ENCODE assay signal across 23 cellular contexts in the genomic region with DNA sequence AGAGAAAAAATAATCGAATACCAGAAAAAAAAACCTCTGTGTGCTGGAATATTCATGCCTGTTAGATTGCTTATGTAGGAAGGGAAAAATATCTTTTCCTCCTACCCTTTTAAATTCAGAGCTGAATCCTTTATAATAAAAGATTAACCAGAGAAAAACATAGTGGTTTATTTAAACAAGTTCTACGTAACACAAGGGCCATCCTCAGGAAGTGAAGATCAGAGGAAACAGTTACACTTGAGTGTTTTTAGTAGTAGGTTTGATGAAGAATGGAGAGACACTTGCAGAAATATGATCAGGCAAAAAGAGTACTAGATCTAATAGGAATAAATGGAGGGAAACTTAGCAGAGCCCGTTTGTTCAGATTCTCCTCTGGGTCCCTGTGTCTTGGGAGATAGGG.
A peak's percentile ranks its signal among the peaks of the same experiment; 100 is the strongest.
DNase-seq lines count a peak whose midpoint lies in the region; ATAC-seq and TF ChIP-seq lines count a peak whose summit lies in the region.
"Had no signal": no experiment of that assay in that cellular context is flagged by ENCODE, and none has a peak within 500 bp of the region (broad histone marks: within the 10 kb centered on the region; RNA-seq: fewer than 3 reads in every experiment).

No MANE protein-coding gene starts in this region.

- H4K20me1 ChIP-seq in IMR-90 (ENCODE audit: insufficient read depth, low read length): no peaks in the 10 kb centered on the region

- peak overlapping the region; percentile 96 for H4K5ac ChIP-seq in IMR-90 (ENCODE audit: low read depth, low read length)

- H3K36me3 Mint-ChIP-seq in activated naive CD4-positive, alpha-beta T cell treated with anti-CD3 and anti-CD28 coated beads, Interleukin-2, amount 50 U/mL, for 24 hours: peaks cover 20% of the 10 kb centered on the region
- H3K36me3 Mint-ChIP-seq in activated naive CD4-positive, alpha-beta T cell treated with anti-CD3 and anti-CD28 coated beads, Interleukin-2, amount 50 U/mL, for 72 hours: peaks cover 20 to 70% of the 10 kb centered on the region in 2 donors
- no peaks in the 10 kb centered on the region for H3K36me3 Mint-ChIP-seq in brain
- peaks cover 4% of the 10 kb centered on the region for H3K36me3 Mint-ChIP-seq in osteocyte (ENCODE audit: unreplicated experiment)

- peak overlapping the region; percentile 80; the same call in 1 of the 2 replicates for H3K27ac ChIP-seq in IMR-90 (ENCODE audit: insufficient read depth, low read length)
- H3K27ac ChIP-seq in WERI-Rb-1: no peak overlapping the region
- H3K27ac ChIP-seq: ascending aorta, esophagus muscularis mucosa, Peyer's patch, psoas muscle, transverse colon had no signal

- TF ChIP-seq POLR2A in IMR-90 (IDR thresholded peaks at IDR 0.05; ENCODE audit: low read depth, low read length): no peak

- H3K36me3 ChIP-seq in IMR-90 (ENCODE audit: control insufficient read depth, insufficient read depth, low read length): no peaks in the 10 kb centered on the region
- no peaks in the 10 kb centered on the region for H3K36me3 ChIP-seq in WERI-Rb-1
- H3K36me3 ChIP-seq: ascending aorta, esophagus muscularis mucosa, Peyer's patch, transverse colon had no signal

- whole genome bisulfite sequencing in IMR-90 (ENCODE audit: extremely low coverage in 2 of 2, insufficient read length in 1 of 2), 2 experiments: no CpG with 5 or more reads among the region's 3 CpGs

- H2BK120ac ChIP-seq in IMR-90 (ENCODE audit: low read depth, low read length): peak overlapping the region; percentile 99

- peak overlapping the region; percentile 49 for H3K27ac Mint-ChIP-seq in activated naive CD4-positive, alpha-beta T cell treated with anti-CD3 and anti-CD28 coated beads, Interleukin-2, amount 50 U/mL, for 24 hours
- H3K27ac Mint-ChIP-seq in activated naive CD4-positive, alpha-beta T cell treated with anti-CD3 and anti-CD28 coated beads, Interleukin-2, amount 50 U/mL, for 72 hours: no peak overlapping the region
- H3K27ac Mint-ChIP-seq in brain (peak overlapping the region in 3 of 5 experiments; percentile 17 to 92 (median 84)), osteocyte (ENCODE audit: unreplicated experiment) (peak overlapping the region; percentile 98)
- H3K27ac Mint-ChIP-seq: T-helper 17 cell had no signal

- no peak for TF ChIP-seq RAD21 in IMR-90 (IDR thresholded peaks at IDR 0.05; ENCODE audit: low read length)

- no peak for TF ChIP-seq CTCF in IMR-90 (conservative IDR thresholded peaks at IDR 0.05; ENCODE audit: low read depth, low read length)
- no peak for TF ChIP-seq CTCF in brain (conservative IDR thresholded peaks at IDR 0.05)
- no peak for TF ChIP-seq CTCF in osteocyte (IDR thresholded peaks at IDR 0.05)
- TF ChIP-seq CTCF in WERI-Rb-1 (IDR thresholded peaks at IDR 0.05; ENCODE audit: low read depth, low read length): no peak

- H3K4ac ChIP-seq in IMR-90 (ENCODE audit: low read depth, low read length): peak overlapping the region; percentile 98

- peak overlapping the region; percentile 98 for H2BK5ac ChIP-seq in IMR-90 (ENCODE audit: low read depth, low read length, poor library complexity, severe bottlenecking)

- no peaks in the 10 kb centered on the region for H3K9me3 ChIP-seq in IMR-90 (ENCODE audit: control insufficient read depth, insufficient read depth, low read length)
- peaks cover 4% of the 10 kb centered on the region for H3K9me3 ChIP-seq in WERI-Rb-1 (ENCODE audit: severe bottlenecking)
- H3K9me3 ChIP-seq: ascending aorta, esophagus muscularis mucosa, Peyer's patch, psoas muscle, transverse colon had no signal

- no peak overlapping the region for H2AFZ ChIP-seq in IMR-90 (replicated peaks; ENCODE audit: low read length, poor library complexity)

- H4K91ac ChIP-seq in IMR-90 (ENCODE audit: insufficient read depth, low read depth, low read length): peak overlapping the region; percentile 97

- peak overlapping the region; percentile 90 for H3K18ac ChIP-seq in IMR-90 (ENCODE audit: low read depth, low read length)

- peaks cover 11% of the 10 kb centered on the region for H3K9me3 Mint-ChIP-seq in activated naive CD4-positive, alpha-beta T cell treated with anti-CD3 and anti-CD28 coated beads, Interleukin-2, amount 50 U/mL, for 24 hours
- peaks cover 19 to 21% of the 10 kb centered on the region in 2 donors for H3K9me3 Mint-ChIP-seq in activated naive CD4-positive, alpha-beta T cell treated with anti-CD3 and anti-CD28 coated beads, Interleukin-2, amount 50 U/mL, for 72 hours
- H3K9me3 Mint-ChIP-seq in brain (peaks cover 0 to 16% (median 5%) of the 10 kb centered on the region in 5 experiments), osteocyte (ENCODE audit: unreplicated experiment) (peaks cover 12% of the 10 kb centered on the region)

- H3K9me1 ChIP-seq in IMR-90 (ENCODE audit: insufficient read depth, low read length): peaks cover 3% of the 10 kb centered on the region

- H3K4me2 ChIP-seq in IMR-90 (ENCODE audit: low read depth, low read length): no peak overlapping the region

- H3K4me3 Mint-ChIP-seq in activated naive CD4-positive, alpha-beta T cell treated with anti-CD3 and anti-CD28 coated beads, Interleukin-2, amount 50 U/mL, for 24 hours: no peak overlapping the region
- H3K4me3 Mint-ChIP-seq in brain (no peak overlapping the region), osteocyte (ENCODE audit: unreplicated experiment) (no peak overlapping the region)
- H3K4me3 Mint-ChIP-seq: stimulated activated naive CD8-positive, alpha-beta T cell treated with anti-CD3 and anti-CD28 coated beads, Interleukin-15, amount 100 ng/mL, for 72 hours; T-helper 17 cell had no signal

- ATAC-seq in activated naive CD4-positive, alpha-beta T cell treated with anti-CD3 and anti-CD28 coated beads, Interleukin-2, amount 50 U/mL, for 72 hours: no peak
- no peak for ATAC-seq in IMR-90 (ENCODE audit: low read depth)
- no peak for ATAC-seq in HG03175 (IDR thresholded peaks at IDR 0.05; ENCODE audit: unreplicated experiment)
- ATAC-seq: psoas muscle; stimulated activated naive CD8-positive, alpha-beta T cell treated with anti-CD3 and anti-CD28 coated beads, Interleukin-15, amount 100 ng/mL, for 72 hours; T-helper 17 cell had no signal

- in situ Hi-C loops in IMR-90 (cut with MboI; ENCODE audit: low sequenced_read_pairs): no loop called here

- POLR2A ChIA-PET in IMR-90 (lab: Charles Lee; ENCODE audit: unreplicated experiment): no interaction called here

- peaks cover 10% of the 10 kb centered on the region for H3K4me1 Mint-ChIP-seq in activated naive CD4-positive, alpha-beta T cell treated with anti-CD3 and anti-CD28 coated beads, Interleukin-2, amount 50 U/mL, for 24 hours
- H3K4me1 Mint-ChIP-seq in brain (peaks cover 20% of the 10 kb centered on the region), osteocyte (ENCODE audit: unreplicated experiment) (peaks cover 35% of the 10 kb centered on the region)

- H3K4me3 ChIP-seq in IMR-90 (ENCODE audit: insufficient read depth, low read depth, low read length) (no peak overlapping the region), WERI-Rb-1 (ENCODE audit: low read depth, low read length) (no peak overlapping the region)
- H3K4me3 ChIP-seq: ascending aorta, esophagus muscularis mucosa, Peyer's patch, psoas muscle, transverse colon had no signal

- H2BK15ac ChIP-seq in IMR-90 (ENCODE audit: low read depth, low read length): peak overlapping the region; percentile 94; the same call in 2 of the 3 replicates

- no peak overlapping the region for H3K9ac ChIP-seq in IMR-90 (ENCODE audit: low read depth, low read length)

- dilution Hi-C loops in IMR-90 (cut with HindIII; ENCODE audit: low sequenced_read_pairs, unreplicated experiment): no loop called here

- H3K27me3 ChIP-seq in IMR-90 (ENCODE audit: control insufficient read depth, insufficient read depth, low read length) (no peaks in the 10 kb centered on the region), WERI-Rb-1 (ENCODE audit: insufficient read depth, low read depth, severe bottlenecking) (no peaks in the 10 kb centered on the region)
- H3K27me3 ChIP-seq: ascending aorta, esophagus muscularis mucosa, Peyer's patch, transverse colon had no signal

- peak overlapping the region; percentile 79; the same call in 1 of the 2 replicates for H3K56ac ChIP-seq in IMR-90 (ENCODE audit: extremely low read depth, insufficient read depth, low read length)

- H3K79me1 ChIP-seq in IMR-90 (ENCODE audit: low read depth in 1 of 2, low read length in 2 of 2): peaks cover 0 to 4% of the 10 kb centered on the region in 2 experiments; a peak in 1 of 4 replicates

- peaks cover 6% of the 10 kb centered on the region for H3K4me1 ChIP-seq in IMR-90 (ENCODE audit: control insufficient read depth, insufficient read depth, low read length)
- H3K4me1 ChIP-seq: ascending aorta, Peyer's patch, psoas muscle, transverse colon had no signal

- intact Hi-C loops in IMR-90 (cut with micrococcal nuclease): no loop called here

- CTCF ChIA-PET in IMR-90 (lab: Yijun Ruan, JAX): no interaction called here

- peak overlapping the region; percentile 99 for H2BK20ac ChIP-seq in IMR-90 (ENCODE audit: low read depth, low read length)

- DNase-seq in activated naive CD4-positive, alpha-beta T cell treated with anti-CD3 and anti-CD28 coated beads, Interleukin-2, amount 50 U/mL, for 72 hours (ENCODE audit: low spot score in 2 of 2): no peak
- DNase-seq in IMR-90 (no peak), osteocyte (ENCODE audit: extremely low spot score, unreplicated experiment) (no peak), WERI-Rb-1 (no peak), NCI-H1048 (lab: John Stamatoyannopoulos, UW) (no peak)
- DNase-seq: activated effector memory CD4-positive, alpha-beta T cell treated with anti-CD3 and anti-CD28 coated beads, Interleukin-2, amount 50 U/mL, for 16 hours; cerebellar nuclear complex; COR-L47; effector CD4-positive, alpha-beta T cell; H7; NCI-H1092 treated with DMSO at 0.1 percent for 48 hours; NCI-H446 treated with DMSO at 0.1 percent for 48 hours; Peyer's patch; psoas muscle; stimulated activated CD4-positive, alpha-beta T cell treated with anti-CD3 and anti-CD28 coated beads, Interleukin-2, amount 100 ng/mL, for 24 hours; stimulated activated naive CD8-positive, alpha-beta T cell treated with anti-CD3 and anti-CD28 coated beads, Interleukin-15, amount 100 ng/mL, for 72 hours; T-helper 17 cell; transverse colon had no signal

- BruUV-seq in IMR-90 (replicated peaks; lab: Mats Ljungman, UMichigan): no TSS peak

- H3K27me3 Mint-ChIP-seq in activated naive CD4-positive, alpha-beta T cell treated with anti-CD3 and anti-CD28 coated beads, Interleukin-2, amount 50 U/mL, for 24 hours: no peaks in the 10 kb centered on the region
- H3K27me3 Mint-ChIP-seq in brain: no peaks in the 10 kb centered on the region
- no peaks in the 10 kb centered on the region for H3K27me3 Mint-ChIP-seq in osteocyte (ENCODE audit: unreplicated experiment)
- H3K27me3 Mint-ChIP-seq: stimulated activated naive CD8-positive, alpha-beta T cell treated with anti-CD3 and anti-CD28 coated beads, Interleukin-15, amount 100 ng/mL, for 72 hours; T-helper 17 cell had no signal

- peak overlapping the region; percentile 90 to 97 for H4K8ac ChIP-seq in IMR-90 (ENCODE audit: low read depth in 2 of 2, low read length in 2 of 2)

- peak overlapping the region; percentile 97 for H3K14ac ChIP-seq in IMR-90 (replicated peaks; ENCODE audit: low read depth, low read length)

- no peak overlapping the region for H2AK9ac ChIP-seq in IMR-90 (replicated peaks; ENCODE audit: low read depth, low read length, poor library complexity)

- peak overlapping the region; percentile 80 for H3K23ac ChIP-seq in IMR-90 (ENCODE audit: low read depth, low read length)

- peak overlapping the region; percentile 90 for H2AK5ac ChIP-seq in IMR-90 (ENCODE audit: low read depth, low read length)

Comparison
In these comparisons a context has a peak if more than half of its experiments do, and no peak if none do; other contexts are left out.
1. H3K27ac Mint-ChIP-seq: peak in activated naive CD4-positive, alpha-beta T cell treated with anti-CD3 and anti-CD28 coated beads, Interleukin-2, amount 50 U/mL, for 24 hours (single experiment), brain (3 of 5) and osteocyte (single experiment); none in activated naive CD4-positive, alpha-beta T cell treated with anti-CD3 and anti-CD28 coated beads, Interleukin-2, amount 50 U/mL, for 72 hours (0 of 2).